Comparison of ENCODE assay signal across 16 cellular contexts in genomic region chr22:26715392-26715939, GRCh38. TPM values are rescaled to one million over a fixed set of nuclear protein-coding genes. Genes with fewer than 3 reads are reported as not detected.
A peak's percentile ranks its signal among the peaks of the same experiment; 100 is the strongest.
DNase-seq lines count a peak whose midpoint lies in the region; ATAC-seq, FAIRE-seq and TF ChIP-seq lines count a peak whose summit lies in the region.
"Had no signal": no experiment of that assay in that cellular context is flagged by ENCODE, and none has a peak within 500 bp of the region (broad histone marks: within the 10 kb centered on the region; RNA-seq: fewer than 3 reads in every experiment).

No MANE protein-coding gene starts in this region.

- H3K36me3 ChIP-seq in HepG2 (replicated peaks in 1 of 2; ENCODE audit: control insufficient read depth in 1 of 2, insufficient read depth in 2 of 2, low read length in 2 of 2) = no peaks in the 10 kb centered on the region
- H3K36me3 ChIP-seq in right lobe of liver = peaks cover 0 to 5% (median 0%) of the 10 kb centered on the region in 4 donors
- 0 out of 2 replicates have a peak, but pooled peaks cover 1% of the 10 kb centered on the region for H3K36me3 ChIP-seq in IMR-90 (ENCODE audit: control insufficient read depth, insufficient read depth, low read length)
- H3K36me3 ChIP-seq in osteoblast (ENCODE audit: insufficient read depth, low read length) = no peaks in the 10 kb centered on the region
- H3K36me3 ChIP-seq: HAP-1 had no signal

- no peak overlapping the region for H3K9ac ChIP-seq in HepG2 (ENCODE audit: insufficient read depth, low read depth, low read length)
- H3K9ac ChIP-seq in IMR-90 (ENCODE audit: low read depth, low read length) = no peak overlapping the region
- H3K9ac ChIP-seq: BLaER1 treated with 17β-estradiol and CSF1 and Interleukin-3, amounts not matched to agents 10 nM and 100 nM had no signal

- TF ChIP-seq CTCF in HepG2 (CRISPR knock-in tag; IDR thresholded peaks at IDR 0.05) (no peak), right lobe of liver (IDR thresholded peaks at IDR 0.05) (no peak), IMR-90 (conservative IDR thresholded peaks at IDR 0.05; ENCODE audit: low read depth, low read length) (no peak), osteoblast (IDR thresholded peaks at IDR 0.05; ENCODE audit: extremely low read depth, low read depth, low read length) (no peak)

- no peak for FAIRE-seq in HepG2 (lab: Jason Lieb, UNC)

- H3K4me1 Mint-ChIP-seq in central memory CD8-positive, alpha-beta T cell = peaks cover 40% of the 10 kb centered on the region
- H3K4me1 Mint-ChIP-seq in stimulated activated effector memory CD8-positive, alpha-beta T cell treated with anti-CD3 and anti-CD28 coated beads, Interleukin-12 subunit alpha, Interleukin-12 subunit beta, amount 100 ng/mL, for 72 hours = peaks cover 27% of the 10 kb centered on the region

- H3K18ac ChIP-seq in IMR-90 (ENCODE audit: low read depth, low read length) = no peak overlapping the region

- peak overlapping the region; percentile 24; the same call in 1 of the 3 replicates for H2BK15ac ChIP-seq in IMR-90 (ENCODE audit: low read depth, low read length)

- no peaks in the 10 kb centered on the region for H3K79me2 ChIP-seq in HepG2 (ENCODE audit: insufficient read depth, low read length)
- H3K79me2 ChIP-seq in osteoblast (ENCODE audit: insufficient read depth, low read length) = no peaks in the 10 kb centered on the region

- H3K9me3 ChIP-seq in HepG2 (ENCODE audit: low read length) = no peaks in the 10 kb centered on the region
- H3K9me3 ChIP-seq in right lobe of liver = no peaks in the 10 kb centered on the region
- H3K9me3 ChIP-seq in IMR-90 (ENCODE audit: control insufficient read depth, insufficient read depth, low read length) = no peaks in the 10 kb centered on the region
- H3K9me3 ChIP-seq in osteoblast (ENCODE audit: low read depth, low read length) = no peaks in the 10 kb centered on the region
- H3K9me3 ChIP-seq: BLaER1 treated with 17β-estradiol and CSF1 and Interleukin-3, amounts not matched to agents 10 nM and 100 nM; HAP-1 had no signal

- H3K27ac Mint-ChIP-seq in central memory CD8-positive, alpha-beta T cell (ENCODE audit: low read depth) = peak overlapping the region; percentile 80
- peak overlapping the region; percentile 35 for H3K27ac Mint-ChIP-seq in stimulated activated effector memory CD8-positive, alpha-beta T cell treated with anti-CD3 and anti-CD28 coated beads, Interleukin-12 subunit alpha, Interleukin-12 subunit beta, amount 100 ng/mL, for 72 hours
- H3K27ac Mint-ChIP-seq: CD4-positive, alpha-beta T cell had no signal

- H3K36me3 Mint-ChIP-seq in central memory CD8-positive, alpha-beta T cell (ENCODE audit: insufficient read depth) = peaks cover 29% of the 10 kb centered on the region
- peaks cover 28% of the 10 kb centered on the region for H3K36me3 Mint-ChIP-seq in stimulated activated effector memory CD8-positive, alpha-beta T cell treated with anti-CD3 and anti-CD28 coated beads, Interleukin-12 subunit alpha, Interleukin-12 subunit beta, amount 100 ng/mL, for 72 hours

- H3K4me2 ChIP-seq in HepG2 (ENCODE audit: low read depth, low read length) (no peak overlapping the region), IMR-90 (ENCODE audit: low read depth, low read length) (no peak overlapping the region), osteoblast (ENCODE audit: insufficient read depth, low read length) (no peak overlapping the region)
- H3K4me2 ChIP-seq: BLaER1 treated with 17β-estradiol and CSF1 and Interleukin-3, amounts not matched to agents 10 nM and 100 nM had no signal

- TF ChIP-seq EP300 in HepG2 (IDR thresholded peaks at IDR 0.05; ENCODE audit: low read depth in 2 of 2, low read length in 2 of 2) = no peak
- TF ChIP-seq EP300 in HepG2 (CRISPR knock-in tag; IDR thresholded peaks at IDR 0.05; ENCODE audit: borderline replicate concordance) = no peak

- H2AFZ ChIP-seq in HepG2 (ENCODE audit: low read length) (no peak overlapping the region), IMR-90 (replicated peaks; ENCODE audit: low read length, poor library complexity) (no peak overlapping the region), osteoblast (ENCODE audit: low read length) (no peak overlapping the region)

- H3K4me3 ChIP-seq in HepG2 (replicated peaks in 1 of 3; ENCODE audit: insufficient read depth in 1 of 3, low read depth in 2 of 3, low read length in 3 of 3) = no peak overlapping the region
- no peak overlapping the region for H3K4me3 ChIP-seq in right lobe of liver
- H3K4me3 ChIP-seq in IMR-90 (ENCODE audit: insufficient read depth, low read depth, low read length) = no peak overlapping the region
- no peak overlapping the region for H3K4me3 ChIP-seq in osteoblast (ENCODE audit: insufficient read depth, low read length)
- H3K4me3 ChIP-seq: BLaER1 treated with 17β-estradiol and CSF1 and Interleukin-3, amounts not matched to agents 10 nM and 100 nM; HAP-1 had no signal

- dilution Hi-C loops in IMR-90 (cut with HindIII; ENCODE audit: low sequenced_read_pairs, unreplicated experiment) = no loop called here

- H3K27me3 ChIP-seq in HepG2 (ENCODE audit: control insufficient read depth in 1 of 2, insufficient read depth in 2 of 2, low read length in 2 of 2) = no peaks in the 10 kb centered on the region
- H3K27me3 ChIP-seq in right lobe of liver = no peaks in the 10 kb centered on the region
- H3K27me3 ChIP-seq in IMR-90 (ENCODE audit: control insufficient read depth, insufficient read depth, low read length) = no peaks in the 10 kb centered on the region
- no peaks in the 10 kb centered on the region for H3K27me3 ChIP-seq in osteoblast (ENCODE audit: insufficient read depth, low read length)
- H3K27me3 ChIP-seq: BLaER1 treated with 17β-estradiol and CSF1 and Interleukin-3, amounts not matched to agents 10 nM and 100 nM had no signal

- DNase-seq in HepG2 (ENCODE audit: low spot score) = no peak
- DNase-seq in right lobe of liver = no peak
- DNase-seq in IMR-90 = no peak
- DNase-seq in central memory CD8-positive, alpha-beta T cell (ENCODE audit: low spot score in 2 of 2) = no peak
- DNase-seq in stimulated activated effector memory CD8-positive, alpha-beta T cell treated with anti-CD3 and anti-CD28 coated beads, Interleukin-12 subunit alpha, Interleukin-12 subunit beta, amount 100 ng/mL, for 72 hours (ENCODE audit: low spot score in 2 of 2) = no peak
- DNase-seq in MV-4-11 (lab: John Stamatoyannopoulos, UW) = no peak
- DNase-seq in osteoblast (ENCODE audit: insufficient read length, low spot score, missing footprints) = no peak
- DNase-seq: 8988T; ACHN; Calu3; CD4-positive, alpha-beta T cell; DMS 273 treated with DMSO at 0.1 percent for 48 hours; GOT3 had no signal

- H3K9me3 Mint-ChIP-seq in central memory CD8-positive, alpha-beta T cell = no peaks in the 10 kb centered on the region
- no peaks in the 10 kb centered on the region for H3K9me3 Mint-ChIP-seq in stimulated activated effector memory CD8-positive, alpha-beta T cell treated with anti-CD3 and anti-CD28 coated beads, Interleukin-12 subunit alpha, Interleukin-12 subunit beta, amount 100 ng/mL, for 72 hours
- H3K9me3 Mint-ChIP-seq: CD4-positive, alpha-beta T cell had no signal

- H3K56ac ChIP-seq in IMR-90 (ENCODE audit: extremely low read depth, insufficient read depth, low read length) = no peak overlapping the region

- H3K27ac ChIP-seq in HepG2 (ENCODE audit: extremely low read length, insufficient read depth, low read length) (no peak overlapping the region), right lobe of liver (no peak overlapping the region), IMR-90 (ENCODE audit: insufficient read depth, low read length) (no peak overlapping the region), osteoblast (ENCODE audit: low read depth, low read length) (no peak overlapping the region)
- H3K27ac ChIP-seq: BLaER1 treated with 17β-estradiol and CSF1 and Interleukin-3, amounts not matched to agents 10 nM and 100 nM had no signal

- H2BK5ac ChIP-seq in IMR-90 (ENCODE audit: low read depth, low read length, poor library complexity, severe bottlenecking) = no peak overlapping the region

- CTCF ChIA-PET in HepG2 (lab: Yijun Ruan, JAX; ENCODE audit: low intra/inter-chr PET ratio, low total read pairs) = no interaction called here
- CTCF ChIA-PET in IMR-90 (lab: Yijun Ruan, JAX) = no interaction called here

- H4K20me1 ChIP-seq in HepG2 (ENCODE audit: insufficient read depth, low read length) = no peaks in the 10 kb centered on the region
- H4K20me1 ChIP-seq in IMR-90 (ENCODE audit: insufficient read depth, low read length) = no peaks in the 10 kb centered on the region; the same call in 1 of the 2 replicates
- no peaks in the 10 kb centered on the region for H4K20me1 ChIP-seq in osteoblast (ENCODE audit: insufficient read depth, low read length)

- no peak overlapping the region for H3K4ac ChIP-seq in IMR-90 (ENCODE audit: low read depth, low read length)

- H3K79me1 ChIP-seq in IMR-90 (ENCODE audit: low read depth in 1 of 2, low read length in 2 of 2) = peaks cover 0 to 14% of the 10 kb centered on the region in 2 experiments; a peak in 2 of 4 replicates

- H2AK9ac ChIP-seq in IMR-90 (replicated peaks; ENCODE audit: low read depth, low read length, poor library complexity) = no peak overlapping the region

- no peak for TF ChIP-seq POLR2A in HepG2 (IDR thresholded peaks at IDR 0.05; ENCODE audit: insufficient read depth in 1 of 2, low read depth in 2 of 2, low read length in 2 of 2)
- no peak for TF ChIP-seq POLR2A in right lobe of liver (IDR thresholded peaks at IDR 0.05)
- TF ChIP-seq POLR2A in IMR-90 (IDR thresholded peaks at IDR 0.05; ENCODE audit: low read depth, low read length) = no peak

- BruUV-seq in HepG2 (replicated peaks; lab: Mats Ljungman, UMichigan) = no TSS peak
- BruUV-seq in IMR-90 (replicated peaks; lab: Mats Ljungman, UMichigan) = no TSS peak

- no peak overlapping the region for H3K4me3 Mint-ChIP-seq in central memory CD8-positive, alpha-beta T cell
- no peak overlapping the region for H3K4me3 Mint-ChIP-seq in stimulated activated effector memory CD8-positive, alpha-beta T cell treated with anti-CD3 and anti-CD28 coated beads, Interleukin-12 subunit alpha, Interleukin-12 subunit beta, amount 100 ng/mL, for 72 hours
- H3K4me3 Mint-ChIP-seq: CD4-positive, alpha-beta T cell had no signal

- H4K8ac ChIP-seq in IMR-90 (ENCODE audit: low read depth in 2 of 2, low read length in 2 of 2) = no peak overlapping the region

- no peak overlapping the region for H4K5ac ChIP-seq in IMR-90 (ENCODE audit: low read depth, low read length)

- H3K4me1 ChIP-seq in HepG2 (ENCODE audit: insufficient read depth, low read length) = peaks cover 10% of the 10 kb centered on the region; the same call in 1 of the 2 replicates
- H3K4me1 ChIP-seq in right lobe of liver = no peaks in the 10 kb centered on the region
- peaks cover 29% of the 10 kb centered on the region for H3K4me1 ChIP-seq in IMR-90 (ENCODE audit: control insufficient read depth, insufficient read depth, low read length)
- H3K4me1 ChIP-seq in osteoblast (ENCODE audit: insufficient read depth, low read length) = peaks cover 35% of the 10 kb centered on the region
- H3K4me1 ChIP-seq: HAP-1 had no signal

- POLR2A ChIA-PET in HepG2 (lab: Yijun Ruan, JAX) = no interaction called here
- POLR2A ChIA-PET in IMR-90 (lab: Charles Lee; ENCODE audit: unreplicated experiment) = no interaction called here

- no peak overlapping the region for H3K23ac ChIP-seq in IMR-90 (ENCODE audit: low read depth, low read length)

- H4K91ac ChIP-seq in IMR-90 (ENCODE audit: insufficient read depth, low read depth, low read length) = no peak overlapping the region

- in situ Hi-C loops in HepG2 (cut with HindIII; ENCODE audit: extremely low pct_ligation_motif_present, low pct_unique_long_range_greater_than_20kb) (no loop called here), IMR-90 (cut with MboI; ENCODE audit: low sequenced_read_pairs) (no loop called here)

- no peaks in the 10 kb centered on the region for H3K27me3 Mint-ChIP-seq in central memory CD8-positive, alpha-beta T cell
- H3K27me3 Mint-ChIP-seq: CD4-positive, alpha-beta T cell had no signal

- H2BK20ac ChIP-seq in IMR-90 (ENCODE audit: low read depth, low read length) = peak overlapping the region; percentile 17; the same call in 1 of the 2 replicates

- H3K9me1 ChIP-seq in IMR-90 (ENCODE audit: insufficient read depth, low read length) = peaks cover 22% of the 10 kb centered on the region

- H3K14ac ChIP-seq in IMR-90 (replicated peaks; ENCODE audit: low read depth, low read length) = no peak overlapping the region

- 0 out of 2 replicates have a peak overlapping the region, but pooled peaks have one; percentile 59 for H2AK5ac ChIP-seq in IMR-90 (ENCODE audit: low read depth, low read length)

- 35% methylated on average over 6 of the region's 6 CpGs for WGBS in HepG2 (ENCODE audit: low lambda C conversion rate)
- WGBS in right lobe of liver (ENCODE audit: insufficient coverage, low coverage, low lambda C conversion rate, missing lambda C conversion rate) = 85% methylated on average over 6 of the region's 6 CpGs
- no CpG with 5 or more reads among the region's 6 CpGs for WGBS in IMR-90 (ENCODE audit: extremely low coverage in 2 of 2, insufficient read length in 1 of 2), 2 experiments

- no peak for ATAC-seq in HepG2
- no peak for ATAC-seq in right lobe of liver
- no peak for ATAC-seq in IMR-90 (ENCODE audit: low read depth)
- no peak for ATAC-seq in central memory CD8-positive, alpha-beta T cell (replicated peaks; ENCODE audit: extremely low read depth, poor library complexity, severe bottlenecking)
- no peak for ATAC-seq in stimulated activated effector memory CD8-positive, alpha-beta T cell treated with anti-CD3 and anti-CD28 coated beads, Interleukin-12 subunit alpha, Interleukin-12 subunit beta, amount 100 ng/mL, for 72 hours
- ATAC-seq in GM21423 (IDR thresholded peaks at IDR 0.05; ENCODE audit: unreplicated experiment) = no peak

- TF ChIP-seq RAD21 in HepG2 (CRISPR knock-in tag; IDR thresholded peaks at IDR 0.05) (no peak), IMR-90 (IDR thresholded peaks at IDR 0.05; ENCODE audit: low read length) (no peak)

- no peak overlapping the region for H2BK120ac ChIP-seq in IMR-90 (ENCODE audit: low read depth, low read length)

- intact Hi-C loops in HepG2 (cut with micrococcal nuclease; ENCODE audit: unreplicated experiment) = no loop called here
- intact Hi-C loops in right lobe of liver (cut with DNase I) = no loop called here
- intact Hi-C loops in IMR-90 (cut with micrococcal nuclease) = no loop called here

RNA-seq across cellular contexts. Expression of gene MIAT, which starts 58.1 kb away (rescaled TPM):
- 0.04 TPM in 1 of 2 replicates, not detected in the other for total RNA-seq in HepG2 (2016; rRNA removed; fragmentation: Illumina TruSeq; extraction: Trizol)
- not detected in 2 replicates for total RNA-seq in HepG2 (2016; cell fraction: cytosol; rRNA removed; fragmentation: Illumina TruSeq; extraction: Trizol; ENCODE audit: low read depth)
- total RNA-seq in HepG2 (2016; cell fraction: insoluble cytoplasmic fraction; rRNA removed; fragmentation: Illumina TruSeq; extraction: Trizol) = 0.03 and 0.06 TPM in 2 replicates
- total RNA-seq in HepG2 (2016; cell fraction: membrane; rRNA removed; fragmentation: Illumina TruSeq; extraction: Trizol) = 0.03 TPM in 2 replicates
- total RNA-seq in HepG2 (2016; cell fraction: nucleus; rRNA removed; fragmentation: Illumina TruSeq; extraction: Trizol) = 0.22 TPM in 2 replicates
- under 0.01 TPM in 1 of 2 replicates, not detected in the other for polyA plus RNA-seq in HepG2 (2011; rRNA removed)
- 0.01 TPM in 1 of 2 replicates, not detected in the other for polyA plus RNA-seq in HepG2 (2011; cell fraction: cytosol; rRNA removed)
- 0.02 and 0.03 TPM in 2 replicates for polyA plus RNA-seq in HepG2 (2011; cell fraction: nucleus; rRNA removed)
- polyA plus RNA-seq in HepG2 (2012) = not detected in 2 replicates
- not detected in 2 replicates for polyA plus RNA-seq in HepG2 (2016; cell fraction: cytosol; fragmentation: Illumina TruSeq; extraction: Trizol; ENCODE audit: low read depth)
- not detected in 2 replicates for polyA plus RNA-seq in HepG2 (2016; cell fraction: insoluble cytoplasmic fraction; fragmentation: Illumina TruSeq; extraction: Trizol; ENCODE audit: low read depth)
- not detected in 2 replicates for polyA plus RNA-seq in HepG2 (2016; cell fraction: membrane; fragmentation: Illumina TruSeq; extraction: Trizol; ENCODE audit: low read depth)
- not detected in 2 replicates for polyA plus RNA-seq in HepG2 (2016; cell fraction: nucleus; fragmentation: Illumina TruSeq; extraction: Trizol; ENCODE audit: insufficient read depth, low read depth)
- 0.02 and 0.14 TPM in 2 replicates for polyA minus RNA-seq in HepG2 (2011; rRNA and poly(A)+ RNA removed; ENCODE audit: low replicate concordance)
- not detected in 2 replicates for polyA minus RNA-seq in HepG2 (2011; cell fraction: cytosol; rRNA and poly(A)+ RNA removed)
- 0.13 and 0.25 TPM in 2 replicates for polyA minus RNA-seq in HepG2 (2011; cell fraction: nucleus; rRNA and poly(A)+ RNA removed)
- total RNA-seq in right lobe of liver = 1 to 10 TPM in 1 of 6 experiments, under 1 TPM in 5; 0.19 to 3.2 (median 0.47) TPM
- 0.54 and 1.1 TPM in 2 replicates for total RNA-seq in IMR-90 (2012; rRNA removed)
- 0.29 and 0.65 TPM in 2 replicates for polyA plus RNA-seq in IMR-90 (2012; rRNA removed)
- polyA plus RNA-seq in IMR-90 (2012; cell fraction: cytosol; rRNA removed) = 0.03 and 0.09 TPM in 2 replicates
- polyA plus RNA-seq in IMR-90 (2012; cell fraction: nucleus; rRNA removed; ENCODE audit: low replicate concordance) = 2.9 and 11.6 TPM in 2 replicates
- 1.8 TPM in 2 replicates for total RNA-seq in osteoblast
